In genomic region chr1:100089082-100089481, GRCh38 we compare ENCODE assay signal across 25 cellular contexts.
"Had no signal": no experiment of that assay in that cellular context is flagged by ENCODE, and none has a peak within 500 bp of the region (broad histone marks: within the 10 kb centered on the region; RNA-seq: fewer than 3 reads in every experiment).

No MANE protein-coding gene starts in this region.

- ATAC-seq: activated CD4-positive, CD25-positive, alpha-beta regulatory T cell treated with anti-CD3 and anti-CD28 coated beads, Interleukin-2, amount 50 U/mL, for 24 hours; activated CD8-positive, alpha-beta T cell treated with anti-CD3 and anti-CD28 coated beads for 36 hours had no signal

- H3K27ac ChIP-seq: brain microvascular endothelial cell, cardiac muscle cell had no signal

- H3K9me3 ChIP-seq: SK-N-SH had no signal

- H3K4me3 Mint-ChIP-seq: activated CD8-positive, alpha-beta T cell treated with anti-CD3 and anti-CD28 coated beads for 36 hours; activated naive CD4-positive, alpha-beta T cell treated with anti-CD3 and anti-CD28 coated beads, Interleukin-2, amount 10 ng/mL, durations not matched to agents 7 days and 5 days; activated naive CD8-positive, alpha-beta T cell treated with anti-CD3 and anti-CD28 coated beads for 36 hours; IgD-negative memory B cell had no signal

- DNase-seq: activated CD4-positive, alpha-beta T cell treated with anti-CD3 and anti-CD28 coated beads for 4 hours; activated CD8-positive, alpha-beta memory T cell treated with anti-CD3 and anti-CD28 coated beads, Interleukin-2, amount 50 U/mL, for 4 hours; activated CD8-positive, alpha-beta T cell treated with anti-CD3 and anti-CD28 coated beads for 36 hours; activated gamma-delta T cell treated with Interleukin-2 at 50 U/mL for 16 hours; activated naive CD4-positive, alpha-beta T cell treated with anti-CD3 and anti-CD28 coated beads, Interleukin-2, amount 10 ng/mL, durations not matched to agents 7 days and 5 days; activated naive CD8-positive, alpha-beta T cell treated with anti-CD3 and anti-CD28 coated beads for 36 hours; activated T-cell treated with anti-CD3 and anti-CD28 coated beads, Interleukin-2, amount 50 U/mL, for 1 hour; brain microvascular endothelial cell; KG1; NCI-H1092 treated with DMSO at 0.1 percent for 48 hours; NCI-H1417 treated with DMSO at 0.1 percent for 48 hours; NCI-H1694; NCI-H2029; NCI-H2107; NCI-H2171 treated with DMSO at 0.1 percent for 48 hours; NCI-H345; NCI-H510A; NCI-H526 treated with DMSO at 0.1 percent for 48 hours; NCI-H82; SK-N-SH; SW 1271 had no signal

- H3K9ac ChIP-seq: SK-N-SH had no signal

- H3K27me3 Mint-ChIP-seq: activated CD8-positive, alpha-beta T cell treated with anti-CD3 and anti-CD28 coated beads for 36 hours; activated naive CD4-positive, alpha-beta T cell treated with anti-CD3 and anti-CD28 coated beads, Interleukin-2, amount 10 ng/mL, durations not matched to agents 7 days and 5 days; activated naive CD8-positive, alpha-beta T cell treated with anti-CD3 and anti-CD28 coated beads for 36 hours; IgD-negative memory B cell had no signal

- H3K9me3 Mint-ChIP-seq: activated CD8-positive, alpha-beta T cell treated with anti-CD3 and anti-CD28 coated beads for 36 hours; activated naive CD4-positive, alpha-beta T cell treated with anti-CD3 and anti-CD28 coated beads, Interleukin-2, amount 10 ng/mL, durations not matched to agents 7 days and 5 days; activated naive CD8-positive, alpha-beta T cell treated with anti-CD3 and anti-CD28 coated beads for 36 hours; activated T-helper 2 cell treated with anti-CD3 and anti-CD28 coated beads, Interferon-gamma antibody, Interleukin-2, Interleukin-4, amounts not matched to agents 10 μg/mL and 5 μg/mL and 100 μg/mL, durations not matched to agents 14 hours and 24 hours and 36 hours had no signal

- H3K27ac Mint-ChIP-seq: activated CD8-positive, alpha-beta T cell treated with anti-CD3 and anti-CD28 coated beads for 36 hours; activated naive CD8-positive, alpha-beta T cell treated with anti-CD3 and anti-CD28 coated beads for 36 hours; activated T-helper 2 cell treated with anti-CD3 and anti-CD28 coated beads, Interferon-gamma antibody, Interleukin-2, Interleukin-4, amounts not matched to agents 10 μg/mL and 5 μg/mL and 100 μg/mL, durations not matched to agents 14 hours and 24 hours and 36 hours had no signal

- H3K4me1 Mint-ChIP-seq: activated naive CD4-positive, alpha-beta T cell treated with anti-CD3 and anti-CD28 coated beads, Interleukin-2, amount 10 ng/mL, durations not matched to agents 7 days and 5 days; IgD-negative memory B cell had no signal

- H3K4me3 ChIP-seq: cardiac muscle cell had no signal
